In genomic region chr22:40553014-40553579, GRCh38 we compare ENCODE assay signal across 3 cellular contexts.
TF ChIP-seq lines count a peak whose summit lies in the region.

No MANE protein-coding gene starts in this region.

TF ChIP-seq in HepG2, 621 proteins besides CTCF, POLR2A, EP300 and RAD21:
- no peak for TF ChIP-seq YY1 (IDR thresholded peaks at IDR 0.05; ENCODE audit: insufficient read depth, insufficient replicate concordance, low read depth, low read length)
- TF ChIP-seq MLX (CRISPR knock-in tag; IDR thresholded peaks at IDR 0.05), result no peak
- peak; percentile 36; the same call in 1 of the 2 replicates for TF ChIP-seq ATF7 (IDR thresholded peaks at IDR 0.05)
- TF ChIP-seq ATF7 (CRISPR knock-in tag; IDR thresholded peaks at IDR 0.05), result no peak

TF ChIP-seq in IMR-90, 13 proteins besides CTCF, POLR2A, EP300 and RAD21:
- TF ChIP-seq ELK1 (IDR thresholded peaks at IDR 0.05; ENCODE audit: borderline replicate concordance, low read depth, low read length) (no peak), CEBPB (IDR thresholded peaks at IDR 0.05; ENCODE audit: low read depth, low read length) (peak; percentile 54)

TF ChIP-seq in H1, 55 proteins besides CTCF, POLR2A, EP300 and RAD21:
- TF ChIP-seq FOSL1 (IDR thresholded peaks at IDR 0.05; ENCODE audit: insufficient read depth, low read depth, low read length), result no peak
- no peak for TF ChIP-seq RBBP5 (IDR thresholded peaks at IDR 0.05; ENCODE audit: borderline replicate concordance, low read depth, low read length)
- no peak for TF ChIP-seq SIX5 (IDR thresholded peaks at IDR 0.05; ENCODE audit: low read depth, low read length)
- no peak for TF ChIP-seq SIRT6 (IDR thresholded peaks at IDR 0.05; ENCODE audit: low read length)
- TF ChIP-seq SP4 (IDR thresholded peaks at IDR 0.05; ENCODE audit: low read length), result no peak
- no peak for TF ChIP-seq HDAC2 (IDR thresholded peaks at IDR 0.05; ENCODE audit: borderline replicate concordance in 1 of 2, low read depth in 2 of 2, low read length in 2 of 2)
- no peak for TF ChIP-seq KDM4A (IDR thresholded peaks at IDR 0.05; ENCODE audit: low read depth, low read length, severe bottlenecking)
- no peak for TF ChIP-seq SAP30 (IDR thresholded peaks at IDR 0.05; ENCODE audit: insufficient read depth, insufficient replicate concordance, low read length)
- peak; percentile 79 for TF ChIP-seq CEBPB (IDR thresholded peaks at IDR 0.05; ENCODE audit: low read depth, low read length)
- peak; percentile 77 for TF ChIP-seq E2F6 (IDR thresholded peaks at IDR 0.05)
- no peak for TF ChIP-seq BCL11A (IDR thresholded peaks at IDR 0.05; ENCODE audit: low read depth in 2 of 2, low read length in 2 of 2)
- TF ChIP-seq ASH2L (IDR thresholded peaks at IDR 0.05; ENCODE audit: low read length), result no peak
- TF ChIP-seq BRCA1 (IDR thresholded peaks at IDR 0.05; ENCODE audit: low read depth, low read length), result no peak
- no peak for TF ChIP-seq ATF2 (IDR thresholded peaks at IDR 0.05; ENCODE audit: low read length)
- TF ChIP-seq SIN3A (conservative IDR thresholded peaks at IDR 0.05 in 1 of 2, IDR thresholded peaks at IDR 0.05 in 1 of 2; ENCODE audit: low read depth in 1 of 2, low read length in 2 of 2), result no peak
- no peak for TF ChIP-seq EGR1 (IDR thresholded peaks at IDR 0.05; ENCODE audit: borderline replicate concordance, low read depth, low read length)
- no peak for TF ChIP-seq NANOG (IDR thresholded peaks at IDR 0.05; ENCODE audit: insufficient read depth, low read depth, low read length, poor library complexity, severe bottlenecking)
